ENCODE assay signal across 7 cellular contexts in genomic region chr1:29131056-29131455, GRCh38. TPM values are rescaled to one million over a fixed set of nuclear protein-coding genes. Genes with fewer than 3 reads are reported as not detected.
"Had no signal": no experiment of that assay in that cellular context is flagged by ENCODE, and none has a peak within 500 bp of the region (broad histone marks: within the 10 kb centered on the region; RNA-seq: fewer than 3 reads in every experiment).

No MANE protein-coding gene starts in this region.

RNA-seq across cellular contexts. Expression of gene TMEM200B, which starts 7.4 kb away (rescaled TPM):
- total RNA-seq: activated B cell treated with CpG ODN at 0.5 μM for 24 hours; activated CD4-positive, alpha-beta memory T cell treated with anti-CD3 and anti-CD28 coated beads, Interleukin-2, amount 10 ng/mL, durations not matched to agents 7 days and 5 days; activated CD4-positive, alpha-beta T cell treated with anti-CD3 and anti-CD28 coated beads, Interleukin-2, amount 10 ng/mL, durations not matched to agents 7 days and 5 days; activated CD8-positive, alpha-beta T cell treated with anti-CD3 and anti-CD28 coated beads, Interleukin-2, amount 10 ng/mL, durations not matched to agents 7 days and 5 days; T-helper 1 cell treated with Interleukin-12 subunit alpha and Interleukin-12 subunit beta and Interleukin-4 antibody, amounts not matched to agents 30 ng/mL and 1 ng/mL, for 36 hours; T-helper 17 cell; T-helper 2 cell treated with Interferon-gamma antibody and Interleukin-4, amounts not matched to agents 100 ng/mL and 5 ng/mL, for 36 hours had no signal
